In genomic region chrX:153934473-153935325, GRCh38 we compare ENCODE assay signal across 8 cellular contexts. TPM values are rescaled to one million over a fixed set of nuclear protein-coding genes. Genes with fewer than 3 reads are reported as not detected.
DNase-seq lines count a peak whose midpoint lies in the region; ATAC-seq and TF ChIP-seq lines count a peak whose summit lies in the region.

Gene NAA10 (minus strand): TSS chrX:153935037. CDS start chrX:153934904, 133 bp downstream.

- peaks cover 10% of the 10 kb centered on the region for H3K36me3 Mint-ChIP-seq in activated naive CD4-positive, alpha-beta T cell treated with anti-CD3 and anti-CD28 coated beads, Interleukin-2, amount 10 ng/mL, durations not matched to agents 7 days and 5 days

- H4K20me1 ChIP-seq in DND-41 (ENCODE audit: insufficient read depth, low read length), result no peaks in the 10 kb centered on the region

- intact Hi-C loops in upper lobe of right lung (cut with DNase I), result no loop called here

- no peaks in the 10 kb centered on the region for H3K9me3 Mint-ChIP-seq in activated naive CD4-positive, alpha-beta T cell treated with anti-CD3 and anti-CD28 coated beads, Interleukin-2, amount 10 ng/mL, durations not matched to agents 7 days and 5 days

- no peak for TF ChIP-seq CTCF in DND-41 (IDR thresholded peaks at IDR 0.05; ENCODE audit: borderline replicate concordance, extremely low read depth, low read length, poor library complexity, severe bottlenecking)
- TF ChIP-seq CTCF in upper lobe of right lung (IDR thresholded peaks at IDR 0.05), result no peak

- H3K4me1 ChIP-seq in DND-41 (ENCODE audit: insufficient read depth, low read length) (peaks cover 53% of the 10 kb centered on the region), neuron (ENCODE audit: insufficient read depth, low read length) (peaks cover 5% of the 10 kb centered on the region), upper lobe of right lung (peaks cover 3% of the 10 kb centered on the region)

- peak; percentile 35; the same call in 1 of the 2 replicates for TF ChIP-seq POLR2A in Raji (IDR thresholded peaks at IDR 0.05; ENCODE audit: insufficient read depth, low read depth, low read length)

- H3K27ac Mint-ChIP-seq in activated naive CD4-positive, alpha-beta T cell treated with anti-CD3 and anti-CD28 coated beads, Interleukin-2, amount 10 ng/mL, durations not matched to agents 7 days and 5 days, result peak within 1 kb of the TSS; percentile 76

- peak within 1 kb of the TSS; percentile 63 for H3K4me2 ChIP-seq in DND-41 (ENCODE audit: insufficient read depth, low read length)

- H3K4me3 Mint-ChIP-seq in activated naive CD4-positive, alpha-beta T cell treated with anti-CD3 and anti-CD28 coated beads, Interleukin-2, amount 10 ng/mL, durations not matched to agents 7 days and 5 days, result peak within 1 kb of the TSS; percentile 83

- H2AFZ ChIP-seq in DND-41 (ENCODE audit: low read depth, low read length), result peak within 1 kb of the TSS; percentile 49
- no peak within 1 kb of the TSS for H2AFZ ChIP-seq in neuron (ENCODE audit: low read depth, low read length)

- DNase-seq in DND-41 (peak; percentile 76), HuH-7 (ENCODE audit: low spot score) (peak; percentile 78), germinal center (ENCODE audit: low spot score) (peak; percentile 75), upper lobe of right lung (peak; percentile 86)
- peak; percentile 67 for DNase-seq in activated naive CD4-positive, alpha-beta T cell treated with anti-CD3 and anti-CD28 coated beads, Interleukin-2, amount 10 ng/mL, durations not matched to agents 7 days and 5 days

- H3K27me3 ChIP-seq in DND-41 (ENCODE audit: insufficient read depth, low read length, poor library complexity) (no peaks in the 10 kb centered on the region), neuron (ENCODE audit: insufficient read depth, low read length) (peaks cover 16% of the 10 kb centered on the region), upper lobe of right lung (no peaks in the 10 kb centered on the region)

- peak within 1 kb of the TSS; percentile 37 to 68; a peak in 3 of 4 replicates for H3K4me3 ChIP-seq in DND-41 (ENCODE audit: low read depth in 1 of 2, low read length in 2 of 2)
- H3K4me3 ChIP-seq in neuron (ENCODE audit: low read length), result peak within 1 kb of the TSS; percentile 54
- H3K4me3 ChIP-seq in upper lobe of right lung, result peak within 1 kb of the TSS; percentile 61

- no peaks in the 10 kb centered on the region for H3K27me3 Mint-ChIP-seq in activated naive CD4-positive, alpha-beta T cell treated with anti-CD3 and anti-CD28 coated beads, Interleukin-2, amount 10 ng/mL, durations not matched to agents 7 days and 5 days

- H3K9me3 ChIP-seq in DND-41 (ENCODE audit: insufficient read depth, low read length, severe bottlenecking), result no peaks in the 10 kb centered on the region
- no peaks in the 10 kb centered on the region for H3K9me3 ChIP-seq in neuron (ENCODE audit: low read length)
- H3K9me3 ChIP-seq in upper lobe of right lung, result no peaks in the 10 kb centered on the region

- H3K79me2 ChIP-seq in DND-41 (ENCODE audit: insufficient read depth, low read length), result peaks cover 38% of the 10 kb centered on the region

- CTCF ChIA-PET in activated naive CD4-positive, alpha-beta T cell treated with anti-CD3 and anti-CD28 coated beads, Interleukin-2, amount 10 ng/mL, durations not matched to agents 7 days and 5 days (lab: Charles Lee), result interaction anchor here (2.2 to 14.7 kb wide), 2 partner anchors 10 to 14 kb away, joined by 7 to 241 read pairs; partner anchors contain the start of gene RENBP

- peak; percentile 73 for ATAC-seq in DND-41 (ENCODE audit: insufficient read depth, low read depth)
- peak; percentile 84 for ATAC-seq in GM21515 (IDR thresholded peaks at IDR 0.05; ENCODE audit: unreplicated experiment)
- peak; percentile 98 for ATAC-seq in upper lobe of right lung

- H3K36me3 ChIP-seq in DND-41 (ENCODE audit: insufficient read depth, low read length) (peaks cover 35% of the 10 kb centered on the region), neuron (ENCODE audit: insufficient read depth, low read length) (peaks cover 9% of the 10 kb centered on the region), upper lobe of right lung (peaks cover 12% of the 10 kb centered on the region)

- peaks cover 34% of the 10 kb centered on the region for H3K4me1 Mint-ChIP-seq in activated naive CD4-positive, alpha-beta T cell treated with anti-CD3 and anti-CD28 coated beads, Interleukin-2, amount 10 ng/mL, durations not matched to agents 7 days and 5 days

- H3K27ac ChIP-seq in DND-41 (ENCODE audit: low read length), result peak within 1 kb of the TSS; percentile 77
- peak within 1 kb of the TSS; percentile 55 for H3K27ac ChIP-seq in upper lobe of right lung

- H3K9ac ChIP-seq in DND-41 (ENCODE audit: low read depth, low read length), result peak within 1 kb of the TSS; percentile 73

RNA-seq across cellular contexts. Expression of gene NAA10, which starts in this region (rescaled TPM):
- 84.6 TPM for total RNA-seq in upper lobe of right lung

Comparison
In these comparisons a context has a peak if more than half of its experiments do, and no peak if none do; other contexts are left out.
1. Peak in every context shown above with its lines: DNase-seq, ATAC-seq, H3K4me3 ChIP-seq and H3K27ac ChIP-seq.